1 cellular context compared by ENCODE assay signal in the genomic region with DNA sequence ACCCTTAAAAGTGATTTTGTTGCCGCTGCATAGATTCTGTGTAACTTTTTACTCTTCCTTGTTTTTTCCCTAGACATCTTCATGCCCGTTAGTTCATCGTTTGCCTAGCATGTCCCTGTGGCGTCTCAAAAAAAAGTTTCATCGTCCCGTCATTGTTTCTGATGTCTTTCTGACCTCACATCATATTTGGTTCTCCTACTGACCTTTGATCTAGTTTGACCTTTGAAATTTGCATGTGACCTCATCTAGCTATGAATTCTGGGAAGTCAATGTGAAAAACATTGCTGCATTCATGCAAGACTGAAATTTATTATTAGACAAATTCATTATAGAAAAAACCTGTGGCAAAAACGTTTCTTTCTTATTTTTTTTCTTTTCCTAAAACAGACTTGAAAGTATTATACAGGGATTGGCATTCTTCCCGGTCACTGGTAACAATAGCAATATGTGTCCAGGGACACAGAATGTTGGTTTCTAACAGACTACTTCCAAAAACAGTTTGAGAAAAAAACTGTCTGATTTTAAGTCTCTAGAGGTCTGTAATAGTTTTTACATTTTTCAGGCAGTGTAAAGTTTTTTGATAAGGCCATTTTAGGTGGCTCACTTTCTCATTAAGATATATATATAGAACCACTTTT.
TF ChIP-seq lines count a peak whose summit lies in the region.

No MANE protein-coding gene starts in this region.

TF ChIP-seq in H1, 55 proteins besides CTCF, POLR2A, EP300 and RAD21 (continued from another document):
- TF ChIP-seq, protein P1, sequence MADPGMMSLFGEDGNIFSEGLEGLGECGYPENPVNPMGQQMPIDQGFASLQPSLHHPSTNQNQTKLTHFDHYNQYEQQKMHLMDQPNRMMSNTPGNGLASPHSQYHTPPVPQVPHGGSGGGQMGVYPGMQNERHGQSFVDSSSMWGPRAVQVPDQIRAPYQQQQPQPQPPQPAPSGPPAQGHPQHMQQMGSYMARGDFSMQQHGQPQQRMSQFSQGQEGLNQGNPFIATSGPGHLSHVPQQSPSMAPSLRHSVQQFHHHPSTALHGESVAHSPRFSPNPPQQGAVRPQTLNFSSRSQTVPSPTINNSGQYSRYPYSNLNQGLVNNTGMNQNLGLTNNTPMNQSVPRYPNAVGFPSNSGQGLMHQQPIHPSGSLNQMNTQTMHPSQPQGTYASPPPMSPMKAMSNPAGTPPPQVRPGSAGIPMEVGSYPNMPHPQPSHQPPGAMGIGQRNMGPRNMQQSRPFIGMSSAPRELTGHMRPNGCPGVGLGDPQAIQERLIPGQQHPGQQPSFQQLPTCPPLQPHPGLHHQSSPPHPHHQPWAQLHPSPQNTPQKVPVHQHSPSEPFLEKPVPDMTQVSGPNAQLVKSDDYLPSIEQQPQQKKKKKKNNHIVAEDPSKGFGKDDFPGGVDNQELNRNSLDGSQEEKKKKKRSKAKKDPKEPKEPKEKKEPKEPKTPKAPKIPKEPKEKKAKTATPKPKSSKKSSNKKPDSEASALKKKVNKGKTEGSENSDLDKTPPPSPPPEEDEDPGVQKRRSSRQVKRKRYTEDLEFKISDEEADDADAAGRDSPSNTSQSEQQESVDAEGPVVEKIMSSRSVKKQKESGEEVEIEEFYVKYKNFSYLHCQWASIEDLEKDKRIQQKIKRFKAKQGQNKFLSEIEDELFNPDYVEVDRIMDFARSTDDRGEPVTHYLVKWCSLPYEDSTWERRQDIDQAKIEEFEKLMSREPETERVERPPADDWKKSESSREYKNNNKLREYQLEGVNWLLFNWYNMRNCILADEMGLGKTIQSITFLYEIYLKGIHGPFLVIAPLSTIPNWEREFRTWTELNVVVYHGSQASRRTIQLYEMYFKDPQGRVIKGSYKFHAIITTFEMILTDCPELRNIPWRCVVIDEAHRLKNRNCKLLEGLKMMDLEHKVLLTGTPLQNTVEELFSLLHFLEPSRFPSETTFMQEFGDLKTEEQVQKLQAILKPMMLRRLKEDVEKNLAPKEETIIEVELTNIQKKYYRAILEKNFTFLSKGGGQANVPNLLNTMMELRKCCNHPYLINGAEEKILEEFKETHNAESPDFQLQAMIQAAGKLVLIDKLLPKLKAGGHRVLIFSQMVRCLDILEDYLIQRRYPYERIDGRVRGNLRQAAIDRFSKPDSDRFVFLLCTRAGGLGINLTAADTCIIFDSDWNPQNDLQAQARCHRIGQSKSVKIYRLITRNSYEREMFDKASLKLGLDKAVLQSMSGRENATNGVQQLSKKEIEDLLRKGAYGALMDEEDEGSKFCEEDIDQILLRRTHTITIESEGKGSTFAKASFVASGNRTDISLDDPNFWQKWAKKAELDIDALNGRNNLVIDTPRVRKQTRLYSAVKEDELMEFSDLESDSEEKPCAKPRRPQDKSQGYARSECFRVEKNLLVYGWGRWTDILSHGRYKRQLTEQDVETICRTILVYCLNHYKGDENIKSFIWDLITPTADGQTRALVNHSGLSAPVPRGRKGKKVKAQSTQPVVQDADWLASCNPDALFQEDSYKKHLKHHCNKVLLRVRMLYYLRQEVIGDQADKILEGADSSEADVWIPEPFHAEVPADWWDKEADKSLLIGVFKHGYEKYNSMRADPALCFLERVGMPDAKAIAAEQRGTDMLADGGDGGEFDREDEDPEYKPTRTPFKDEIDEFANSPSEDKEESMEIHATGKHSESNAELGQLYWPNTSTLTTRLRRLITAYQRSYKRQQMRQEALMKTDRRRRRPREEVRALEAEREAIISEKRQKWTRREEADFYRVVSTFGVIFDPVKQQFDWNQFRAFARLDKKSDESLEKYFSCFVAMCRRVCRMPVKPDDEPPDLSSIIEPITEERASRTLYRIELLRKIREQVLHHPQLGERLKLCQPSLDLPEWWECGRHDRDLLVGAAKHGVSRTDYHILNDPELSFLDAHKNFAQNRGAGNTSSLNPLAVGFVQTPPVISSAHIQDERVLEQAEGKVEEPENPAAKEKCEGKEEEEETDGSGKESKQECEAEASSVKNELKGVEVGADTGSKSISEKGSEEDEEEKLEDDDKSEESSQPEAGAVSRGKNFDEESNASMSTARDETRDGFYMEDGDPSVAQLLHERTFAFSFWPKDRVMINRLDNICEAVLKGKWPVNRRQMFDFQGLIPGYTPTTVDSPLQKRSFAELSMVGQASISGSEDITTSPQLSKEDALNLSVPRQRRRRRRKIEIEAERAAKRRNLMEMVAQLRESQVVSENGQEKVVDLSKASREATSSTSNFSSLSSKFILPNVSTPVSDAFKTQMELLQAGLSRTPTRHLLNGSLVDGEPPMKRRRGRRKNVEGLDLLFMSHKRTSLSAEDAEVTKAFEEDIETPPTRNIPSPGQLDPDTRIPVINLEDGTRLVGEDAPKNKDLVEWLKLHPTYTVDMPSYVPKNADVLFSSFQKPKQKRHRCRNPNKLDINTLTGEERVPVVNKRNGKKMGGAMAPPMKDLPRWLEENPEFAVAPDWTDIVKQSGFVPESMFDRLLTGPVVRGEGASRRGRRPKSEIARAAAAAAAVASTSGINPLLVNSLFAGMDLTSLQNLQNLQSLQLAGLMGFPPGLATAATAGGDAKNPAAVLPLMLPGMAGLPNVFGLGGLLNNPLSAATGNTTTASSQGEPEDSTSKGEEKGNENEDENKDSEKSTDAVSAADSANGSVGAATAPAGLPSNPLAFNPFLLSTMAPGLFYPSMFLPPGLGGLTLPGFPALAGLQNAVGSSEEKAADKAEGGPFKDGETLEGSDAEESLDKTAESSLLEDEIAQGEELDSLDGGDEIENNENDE (IDR thresholded peaks at IDR 0.05; ENCODE audit: insufficient replicate concordance, low read length) = no peak
- no peak for TF ChIP-seq BACH1 (IDR thresholded peaks at IDR 0.05; ENCODE audit: low read length)
- no peak for TF ChIP-seq BCL11A (IDR thresholded peaks at IDR 0.05; ENCODE audit: low read depth in 2 of 2, low read length in 2 of 2)
- TF ChIP-seq RFX5 (IDR thresholded peaks at IDR 0.05; ENCODE audit: borderline replicate concordance, low read depth, low read length) = no peak
- TF ChIP-seq TCF12 (IDR thresholded peaks at IDR 0.05; ENCODE audit: low read depth, low read length) = no peak
- no peak for TF ChIP-seq HDAC6 (IDR thresholded peaks at IDR 0.05; ENCODE audit: low read depth, low read length)
- no peak for TF ChIP-seq POLR2AphosphoS5 (IDR thresholded peaks at IDR 0.05; ENCODE audit: low read depth, low read length)
- no peak for TF ChIP-seq CREB1 (IDR thresholded peaks at IDR 0.05)
- TF ChIP-seq SAP30 (IDR thresholded peaks at IDR 0.05; ENCODE audit: insufficient read depth, insufficient replicate concordance, low read length) = no peak
